In genomic region chr14:73724696-73725095, GRCh38 we compare ENCODE assay signal across 10 cellular contexts. TPM values are rescaled to one million over a fixed set of nuclear protein-coding genes. Genes with fewer than 3 reads are reported as not detected.
DNase-seq lines count a peak whose midpoint lies in the region; ATAC-seq and TF ChIP-seq lines count a peak whose summit lies in the region.
"Had no signal": no experiment of that assay in that cellular context is flagged by ENCODE, and none has a peak within 500 bp of the region (broad histone marks: within the 10 kb centered on the region; RNA-seq: fewer than 3 reads in every experiment).

No MANE protein-coding gene starts in this region.

- DNase-seq in T-cell: no peak
- no peak for DNase-seq in gastrocnemius medialis
- DNase-seq in MM.1S: no peak
- DNase-seq in activated CD4-positive, alpha-beta T cell treated with anti-CD3 and anti-CD28 coated beads, Interleukin-2, amount 50 U/mL, for 48 hours: no peak
- DNase-seq: activated CD4-positive, alpha-beta T cell treated with anti-CD3 and anti-CD28 coated beads, Interleukin-2, amount 10 ng/mL, durations not matched to agents 7 days and 5 days had no signal

- H3K4me3 ChIP-seq in esophagus (ENCODE audit: low read depth in 1 of 2, low read length in 2 of 2) (no peak overlapping the region), gastrocnemius medialis (peak overlapping the region in 2 of 4 donors; percentile 4 to 35), MM.1S (ENCODE audit: low read length) (no peak overlapping the region)

- peak overlapping the region; percentile 72 to 84 for H3K27ac Mint-ChIP-seq in T-cell
- H3K27ac Mint-ChIP-seq: activated CD4-positive, alpha-beta T cell treated with anti-CD3 and anti-CD28 coated beads, Interleukin-2, amount 10 ng/mL, durations not matched to agents 7 days and 5 days had no signal

- no peaks in the 10 kb centered on the region for H3K9me3 ChIP-seq in esophagus (ENCODE audit: control insufficient read depth in 2 of 2, insufficient read depth in 1 of 2, low read depth in 1 of 2, low read length in 1 of 2)
- H3K9me3 ChIP-seq in gastrocnemius medialis: no peaks in the 10 kb centered on the region
- no peaks in the 10 kb centered on the region for H3K9me3 ChIP-seq in MM.1S (replicated peaks; ENCODE audit: insufficient read depth, low read length)

- H3F3A ChIP-seq in MM.1S (ENCODE audit: insufficient read depth, low read length): no peaks in the 10 kb centered on the region

- peaks cover 6 to 27% (median 22%) of the 10 kb centered on the region in 3 donors for H3K4me1 Mint-ChIP-seq in T-cell

- no peaks in the 10 kb centered on the region for H3K9me3 Mint-ChIP-seq in T-cell
- H3K9me3 Mint-ChIP-seq: activated CD4-positive, alpha-beta T cell treated with anti-CD3 and anti-CD28 coated beads, Interleukin-2, amount 10 ng/mL, durations not matched to agents 7 days and 5 days had no signal

- H3K36me3 ChIP-seq in esophagus (ENCODE audit: control insufficient read depth in 2 of 2, insufficient read depth in 2 of 2, low read length in 1 of 2) (peaks cover 25 to 53% of the 10 kb centered on the region in 2 donors), gastrocnemius medialis (peaks cover 0 to 45% of the 10 kb centered on the region in 2 donors), MM.1S (replicated peaks; ENCODE audit: insufficient read depth, low read length) (no peaks in the 10 kb centered on the region)

- peaks cover 50% of the 10 kb centered on the region for H3K36me3 Mint-ChIP-seq in T-cell

- no peak for ATAC-seq in T-cell (replicated peaks in 1 of 4)
- ATAC-seq in gastrocnemius medialis: no peak
- no peak for ATAC-seq in HG02870 (IDR thresholded peaks at IDR 0.05; ENCODE audit: unreplicated experiment)
- no peak for ATAC-seq in GM21423 (IDR thresholded peaks at IDR 0.05; ENCODE audit: unreplicated experiment)

- H2AFZ ChIP-seq in MM.1S (ENCODE audit: low read length): no peak overlapping the region

- TF ChIP-seq POLR2A in gastrocnemius medialis (IDR thresholded peaks at IDR 0.05): no peak

- H3K4me1 ChIP-seq in esophagus (ENCODE audit: control insufficient read depth in 2 of 2, insufficient read depth in 2 of 2, low read length in 1 of 2): peaks cover 7 to 14% of the 10 kb centered on the region in 2 donors
- peaks cover 57 to 61% of the 10 kb centered on the region in 2 donors for H3K4me1 ChIP-seq in gastrocnemius medialis
- H3K4me1 ChIP-seq in MM.1S (ENCODE audit: low read length): no peaks in the 10 kb centered on the region

- H4K20me1 ChIP-seq in MM.1S (ENCODE audit: insufficient read depth, low read length): no peaks in the 10 kb centered on the region

- H3K27me3 Mint-ChIP-seq in T-cell: no peaks in the 10 kb centered on the region
- H3K27me3 Mint-ChIP-seq: activated CD4-positive, alpha-beta T cell treated with anti-CD3 and anti-CD28 coated beads, Interleukin-2, amount 10 ng/mL, durations not matched to agents 7 days and 5 days; IgD-negative memory B cell had no signal

- H3K4me2 ChIP-seq in MM.1S (ENCODE audit: low read depth, low read length): no peak overlapping the region

- POLR2A ChIA-PET in T-cell (lab: Charles Lee): no interaction called here

- no peak overlapping the region for H3K4me3 Mint-ChIP-seq in T-cell
- H3K4me3 Mint-ChIP-seq: activated CD4-positive, alpha-beta T cell treated with anti-CD3 and anti-CD28 coated beads, Interleukin-2, amount 10 ng/mL, durations not matched to agents 7 days and 5 days; IgD-negative memory B cell had no signal

- TF ChIP-seq CTCF in C4-2B (conservative IDR thresholded peaks at IDR 0.05): no peak
- TF ChIP-seq CTCF in gastrocnemius medialis (IDR thresholded peaks at IDR 0.05 in 4 of 5, conservative IDR thresholded peaks at IDR 0.05 in 1 of 5): no peak
- TF ChIP-seq CTCF in MM.1S (IDR thresholded peaks at IDR 0.05; ENCODE audit: low read length): no peak

- H3K27me3 ChIP-seq in esophagus (ENCODE audit: control insufficient read depth in 1 of 2, insufficient read depth in 2 of 2, low read length in 2 of 2): no peaks in the 10 kb centered on the region
- H3K27me3 ChIP-seq in gastrocnemius medialis: no peaks in the 10 kb centered on the region
- H3K27me3 ChIP-seq in MM.1S (replicated peaks; ENCODE audit: insufficient read depth, low read length): no peaks in the 10 kb centered on the region

- H3K27ac ChIP-seq in C4-2B (peak overlapping the region; percentile 33), esophagus (ENCODE audit: low read depth in 2 of 2, low read length in 1 of 2) (peak overlapping the region; percentile 60 to 82), gastrocnemius medialis (peak overlapping the region; percentile 89 to 95 (median 93)), MM.1S (ENCODE audit: low read length) (no peak overlapping the region)

- no peaks in the 10 kb centered on the region for H3K9me2 ChIP-seq in MM.1S (replicated peaks; ENCODE audit: insufficient read depth, low read length)

- 84 to 88% methylated on average over 2 of the region's 2 CpGs for WGBS in esophagus, 2 donors

- intact Hi-C loops in gastrocnemius medialis (cut with DNase I; ENCODE audit: low total_unique reads): loop anchor here (2.0 to 10.0 kb wide), 6 partner anchors 62 to 360 kb away; partner anchors contain the start of genes ACOT2, ALDH6A1, BBOF1 and COQ6

- H3K9ac ChIP-seq in MM.1S (ENCODE audit: low read length): no peak overlapping the region

- in situ Hi-C loops in gastrocnemius medialis (cut with MboI; ENCODE audit: low sequenced_read_pairs in 4 of 4): loop anchor here in 2 of 4 donors (5.0 to 10.0 kb wide), 3 partner anchors 60 to 103 kb away; no protein-coding TSS in a partner anchor

- H3K79me2 ChIP-seq in MM.1S (ENCODE audit: low read length): 0 out of 2 replicates have a peak, but pooled peaks cover 6% of the 10 kb centered on the region

- CTCF ChIA-PET in T-cell (lab: Charles Lee): interaction anchor here in 1 of 2 donors (1.2 kb wide), 1 partner anchor 17 kb away, joined by 3 read pairs; no protein-coding TSS in a partner anchor

RNA-seq across cellular contexts. Expression of gene PNMA1, which starts 10.5 kb away (rescaled TPM):
- 10 to 100 TPM; 36.2 to 57.9 (median 53.4) TPM for total RNA-seq in T-cell
- 10 to 100 TPM; 12.7 to 13.2 TPM for polyA plus RNA-seq in esophagus
- 10 to 100 TPM in 1 of 4 donors, 1 to 10 TPM in 3; 7.6 to 18.5 (median 8.8) TPM for total RNA-seq in gastrocnemius medialis
